In the genomic region with DNA sequence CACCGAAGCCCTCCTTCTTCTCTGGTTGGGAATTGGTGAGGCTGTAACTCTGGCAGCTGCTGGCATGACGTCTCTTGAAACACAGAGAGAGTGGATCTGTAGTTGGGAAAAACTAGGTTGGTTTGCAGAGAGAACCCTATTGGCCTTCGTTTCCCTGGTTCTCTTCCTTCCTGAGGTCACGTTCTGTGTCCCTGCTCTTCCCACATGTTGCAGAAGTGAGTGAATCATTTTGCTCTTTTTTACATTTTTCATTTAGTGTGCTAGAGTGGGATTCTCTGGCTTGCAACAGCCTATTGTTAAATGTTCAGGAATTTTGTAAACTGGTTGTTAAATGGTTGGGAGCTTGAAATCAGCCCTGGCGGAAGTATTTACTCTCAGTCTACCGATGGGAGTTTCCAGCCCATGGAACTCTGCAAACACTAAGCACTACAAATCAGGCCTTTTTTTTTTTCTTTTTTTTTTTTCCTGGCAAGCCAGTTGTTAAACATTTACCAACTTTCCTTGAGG, we compare ENCODE assay signal across 15 cellular contexts. TPM values are rescaled to one million over a fixed set of nuclear protein-coding genes. Genes with fewer than 3 reads are reported as not detected.
DNase-seq lines count a peak whose midpoint lies in the region; ATAC-seq, FAIRE-seq and TF ChIP-seq lines count a peak whose summit lies in the region.
"Had no signal": no experiment of that assay in that cellular context is flagged by ENCODE, and none has a peak within 500 bp of the region (broad histone marks: within the 10 kb centered on the region; RNA-seq: fewer than 3 reads in every experiment).

No MANE protein-coding gene starts in this region.

- H3K27ac Mint-ChIP-seq in type B pancreatic cell, result peak overlapping the region; percentile 68

- H3K4me3 ChIP-seq in epithelial cell of proximal tubule (ENCODE audit: low read depth, low read length) (no peak overlapping the region), mucosa of descending colon (no peak overlapping the region)
- H3K4me3 ChIP-seq: skin epidermis, thyroid gland had no signal

- H3K9me3 Mint-ChIP-seq in type B pancreatic cell, result no peaks in the 10 kb centered on the region

- H3K36me3 Mint-ChIP-seq in type B pancreatic cell, result no peaks in the 10 kb centered on the region

- H3K4me1 Mint-ChIP-seq in type B pancreatic cell (ENCODE audit: unreplicated experiment), result peaks cover 11% of the 10 kb centered on the region

- no peaks in the 10 kb centered on the region for H3K36me3 ChIP-seq in mucosa of descending colon (ENCODE audit: low read depth)
- H3K36me3 ChIP-seq: thyroid gland had no signal

- peaks cover 15% of the 10 kb centered on the region for H3K4me1 ChIP-seq in mucosa of descending colon (ENCODE audit: low read depth)
- H3K4me1 ChIP-seq: thyroid gland had no signal

- FAIRE-seq in GM12891 (lab: Jason Lieb, UNC), result no peak

- intact Hi-C loops in mucosa of descending colon (cut with DNase I, micrococcal nuclease), result loop anchor here in 1 of 2 donors (10.0 kb wide), 1 partner anchor 50 kb away; no protein-coding TSS in a partner anchor

- H3K27me3 Mint-ChIP-seq in type B pancreatic cell, result no peaks in the 10 kb centered on the region

- DNase-seq in epithelial cell of proximal tubule (ENCODE audit: low read depth), result peak; percentile 47
- peak in 1 of 3 donors; percentile 49 for DNase-seq in mucosa of descending colon
- DNase-seq in type B pancreatic cell (ENCODE audit: extremely low spot score, unreplicated experiment), result no peak
- DNase-seq in activated naive CD4-positive, alpha-beta T cell treated with anti-CD3 and anti-CD28 coated beads, Interleukin-2, amount 50 U/mL, for 16 hours, result no peak
- DNase-seq in GM12891 (ENCODE audit: insufficient read length, low spot score), result no peak
- DNase-seq in NCI-H345 (lab: John Stamatoyannopoulos, UW), result no peak
- no peak for DNase-seq in Ammon's horn (ENCODE audit: low spot score)
- DNase-seq: amygdala; DMS79; NCI-H1105; NK-92 treated with Interleukin-12 subunit alpha and Interleukin-12 subunit beta, amount 100 ng/mL, for 24 hours; T-helper 1 cell; thyroid gland had no signal

- no peaks in the 10 kb centered on the region for H3K9me3 ChIP-seq in mucosa of descending colon
- H3K9me3 ChIP-seq: thyroid gland had no signal

- H3K4me3 Mint-ChIP-seq in type B pancreatic cell, result no peak overlapping the region

- TF ChIP-seq CTCF in epithelial cell of proximal tubule (conservative IDR thresholded peaks at IDR 0.05; ENCODE audit: low read depth, low read length), result no peak
- no peak for TF ChIP-seq CTCF in mucosa of descending colon (IDR thresholded peaks at IDR 0.05)
- no peak for TF ChIP-seq CTCF in type B pancreatic cell (conservative IDR thresholded peaks at IDR 0.05)

- TF ChIP-seq POLR2A in GM12891 (IDR thresholded peaks at IDR 0.05; ENCODE audit: low read depth, low read length), result no peak

- peak; percentile 12 for ATAC-seq in GM21423 (IDR thresholded peaks at IDR 0.05; ENCODE audit: unreplicated experiment)
- peak; percentile 92 for ATAC-seq in mucosa of descending colon

TF ChIP-seq in GM12891, 5 proteins besides CTCF, POLR2A, EP300 and RAD21:
- TF ChIP-seq POLR2AphosphoS5 (IDR thresholded peaks at IDR 0.05; ENCODE audit: low read depth, low read length), result no peak
- TF ChIP-seq SPI1 (IDR thresholded peaks at IDR 0.05; ENCODE audit: low read depth, low read length), result no peak
- no peak for TF ChIP-seq TAF1 (IDR thresholded peaks at IDR 0.05; ENCODE audit: low read depth, low read length)
- no peak for TF ChIP-seq POU2F2 (IDR thresholded peaks at IDR 0.05; ENCODE audit: low read depth, low read length)
- no peak for TF ChIP-seq PAX5 (IDR thresholded peaks at IDR 0.05; ENCODE audit: insufficient read depth, low read length, severe bottlenecking)

RNA-seq across cellular contexts. Expression of gene CKAP4, which starts 26.8 kb away (rescaled TPM):
- 99.7 and 106 TPM in 2 replicates for total RNA-seq in epithelial cell of proximal tubule
- 100 to 1,000 TPM in 1 of 3 donors, 10 to 100 TPM in 2; 40.6 to 103 (median 46.8) TPM for total RNA-seq in mucosa of descending colon
- 90.5 and 95.9 TPM in 2 replicates for total RNA-seq in type B pancreatic cell (ENCODE audit: low replicate concordance)
- 5.0 TPM for polyA plus RNA-seq in GM12891 (2012; ENCODE audit: low read depth, missing spikeins)

RNA-seq across cellular contexts. Expression of gene TCP11L2, which starts 27.9 kb away (rescaled TPM):
- total RNA-seq in epithelial cell of proximal tubule (2.4 and 2.9 TPM in 2 replicates), mucosa of descending colon (10 to 100 TPM; 32.1 to 54.5 (median 44.8) TPM), type B pancreatic cell (ENCODE audit: low replicate concordance) (12.3 and 21.8 TPM in 2 replicates)
- polyA plus RNA-seq in GM12891 (2012; ENCODE audit: low read depth, missing spikeins), result 0.65 TPM
